In genomic region chr1:31702836-31703404, GRCh38 we compare ENCODE assay signal across 13 cellular contexts. TPM values are rescaled to one million over a fixed set of nuclear protein-coding genes. Genes with fewer than 3 reads are reported as not detected.
DNase-seq lines count a peak whose midpoint lies in the region; ATAC-seq and TF ChIP-seq lines count a peak whose summit lies in the region.
"Had no signal": no experiment of that assay in that cellular context is flagged by ENCODE, and none has a peak within 500 bp of the region (broad histone marks: within the 10 kb centered on the region; RNA-seq: fewer than 3 reads in every experiment).

No MANE protein-coding gene starts in this region.

- TF ChIP-seq POLR2A in sigmoid colon (IDR thresholded peaks at IDR 0.05), result no peak
- TF ChIP-seq POLR2A in lower leg skin (IDR thresholded peaks at IDR 0.05), result no peak

- intact Hi-C loops in sigmoid colon (cut with DNase I) (loop anchor here (5.0 kb wide), 1 partner anchor 121 kb away; no protein-coding TSS in a partner anchor), mucosa of descending colon (cut with DNase I, micrococcal nuclease) (no loop called here), lower leg skin (cut with DNase I; ENCODE audit: low total_unique reads) (no loop called here)

- peak overlapping the region; percentile 66 for H3K4me3 ChIP-seq in BJ (ENCODE audit: low read depth, low read length)
- peak overlapping the region; percentile 28 to 59 (median 50) for H3K4me3 ChIP-seq in sigmoid colon
- H3K4me3 ChIP-seq in mucosa of descending colon, result no peak overlapping the region
- no peak overlapping the region for H3K4me3 ChIP-seq in lower leg skin (ENCODE audit: low read depth, poor library complexity, severe bottlenecking)

- H3K27me3 ChIP-seq in BJ (ENCODE audit: control insufficient read depth, insufficient read depth, low read length) (no peaks in the 10 kb centered on the region), sigmoid colon (no peaks in the 10 kb centered on the region)

- TF ChIP-seq CTCF in BJ (IDR thresholded peaks at IDR 0.05; ENCODE audit: insufficient read depth, low read depth, low read length) (no peak), sigmoid colon (IDR thresholded peaks at IDR 0.05) (no peak), mucosa of descending colon (IDR thresholded peaks at IDR 0.05) (no peak), lower leg skin (IDR thresholded peaks at IDR 0.05) (no peak)

- CTCF ChIA-PET in BJ (lab: Yijun Ruan, JAX), result interaction anchor here (0.6 to 8.3 kb wide), 11 partner anchors 11 to 262 kb away, joined by 3 to 86 read pairs (median 6); no protein-coding TSS in a partner anchor

- ATAC-seq in mucosa of descending colon, result no peak
- no peak for ATAC-seq in GM18907 (IDR thresholded peaks at IDR 0.05; ENCODE audit: unreplicated experiment)
- ATAC-seq in HG03520 (IDR thresholded peaks at IDR 0.05; ENCODE audit: unreplicated experiment), result no peak
- ATAC-seq: activated CD8-positive, alpha-beta memory T cell treated with anti-CD3 and anti-CD28 coated beads, Interleukin-2, amount 10 ng/mL, durations not matched to agents 7 days and 5 days had no signal

- WGBS in sigmoid colon, 2 donors, result 74 to 80% methylated on average over 8 of the region's 8 CpGs
- WGBS in lower leg skin, 2 donors, result 25 to 43% methylated on average over 8 of the region's 8 CpGs

- DNase-seq in BJ (ENCODE audit: low read depth) (no peak), fibroblast of peridontal ligament (ENCODE audit: extremely low read depth) (peak; percentile 16), sigmoid colon (peak; percentile 65), mucosa of descending colon (no peak), lower leg skin (ENCODE audit: low spot score in 2 of 2) (no peak)
- DNase-seq: activated CD8-positive, alpha-beta memory T cell treated with anti-CD3 and anti-CD28 coated beads, Interleukin-2, amount 10 ng/mL, durations not matched to agents 7 days and 5 days; NCI-H1105; NCI-H526 treated with DMSO at 0.1 percent for 48 hours; stimulated activated CD4-positive, alpha-beta T cell treated with anti-CD3 and anti-CD28 coated beads, Interleukin-2, amount 100 ng/mL, for 48 hours had no signal

- peaks cover 0 to 76% (median 67%) of the 10 kb centered on the region in 4 donors for H3K4me1 ChIP-seq in sigmoid colon
- peaks cover 15% of the 10 kb centered on the region for H3K4me1 ChIP-seq in mucosa of descending colon (ENCODE audit: low read depth)

- POLR2A ChIA-PET in BJ (lab: Charles Lee), result interaction anchor here (3.3 kb wide), 1 partner anchor 10 kb away, joined by 12 read pairs; no protein-coding TSS in a partner anchor

- H3K36me3 ChIP-seq in BJ (ENCODE audit: control insufficient read depth, insufficient read depth, low read length) (peaks cover 13% of the 10 kb centered on the region), sigmoid colon (peaks cover 0 to 19% (median 4%) of the 10 kb centered on the region in 4 donors), mucosa of descending colon (ENCODE audit: low read depth) (no peaks in the 10 kb centered on the region)

- H3K9me3 ChIP-seq in sigmoid colon, result no peaks in the 10 kb centered on the region
- H3K9me3 ChIP-seq in mucosa of descending colon, result no peaks in the 10 kb centered on the region

- no peak for TF ChIP-seq EP300 in sigmoid colon (IDR thresholded peaks at IDR 0.05)

- H3K27ac ChIP-seq in angular gyrus (ENCODE audit: low read depth, low read length) (peak overlapping the region; percentile 2), sigmoid colon (peak overlapping the region; percentile 82 to 92 (median 90))
- H3K27ac ChIP-seq: HL-60 had no signal

RNA-seq across cellular contexts. Expression of gene COL16A1, which starts 0.9 kb away (rescaled TPM):
- polyA plus RNA-seq in BJ (2011; rRNA removed) (88.3 and 123 TPM in 2 replicates), sigmoid colon (10 to 100 TPM in 1 of 3 donors, 1 to 10 TPM in 2; 4.6 to 23.4 (median 4.8) TPM)
- 51.0 and 61.9 TPM in 2 replicates for polyA minus RNA-seq in BJ (2011; rRNA and poly(A)+ RNA removed)
- total RNA-seq in sigmoid colon (100 to 1,000 TPM in 2 of 4 donors, 10 to 100 TPM in 2; 43.1 to 271 (median 98.8) TPM), mucosa of descending colon (10 to 100 TPM; 11.2 to 62.9 (median 19.3) TPM), lower leg skin (100 to 1,000 TPM in 2 of 4 donors, 10 to 100 TPM in 2; 79.7 to 128 (median 94.7) TPM)
- total RNA-seq: activated CD8-positive, alpha-beta memory T cell treated with anti-CD3 and anti-CD28 coated beads, Interleukin-2, amount 10 ng/mL, durations not matched to agents 7 days and 5 days had no signal

RNA-seq across cellular contexts. Expression of gene PEF1, which starts 58.2 kb away (rescaled TPM):
- 111 and 145 TPM in 2 replicates for polyA plus RNA-seq in BJ (2011; rRNA removed)
- polyA minus RNA-seq in BJ (2011; rRNA and poly(A)+ RNA removed), result 93.5 and 142 TPM in 2 replicates
- total RNA-seq in sigmoid colon, result 10 to 100 TPM; 52.9 to 87.4 (median 65.7) TPM
- 10 to 100 TPM; 56.5 to 74.2 (median 66.4) TPM for polyA plus RNA-seq in sigmoid colon
- total RNA-seq in mucosa of descending colon, result 10 to 100 TPM; 47.5 to 54.5 (median 52.9) TPM
- total RNA-seq in lower leg skin, result 100 to 1,000 TPM; 101 to 124 (median 115) TPM

Comparison
In these comparisons a context has a peak if more than half of its experiments do, and no peak if none do; other contexts are left out.
1. DNase-seq: peak in fibroblast of peridontal ligament (single experiment) and sigmoid colon (single experiment); none in BJ (single experiment), mucosa of descending colon (0 of 3) and lower leg skin (0 of 2).
2. H3K4me3 ChIP-seq: peak in BJ (single experiment) and sigmoid colon (4 of 4); none in mucosa of descending colon (single experiment) and lower leg skin (single experiment).